ENCODE assay signal across 13 cellular contexts in genomic region chr6:52513896-52514295, GRCh38.
A peak's percentile ranks its signal among the peaks of the same experiment; 100 is the strongest.
DNase-seq lines count a peak whose midpoint lies in the region; ATAC-seq and TF ChIP-seq lines count a peak whose summit lies in the region.
"Had no signal": no experiment of that assay in that cellular context is flagged by ENCODE, and none has a peak within 500 bp of the region (broad histone marks: within the 10 kb centered on the region; RNA-seq: fewer than 3 reads in every experiment).

No MANE protein-coding gene starts in this region.

- H3K27me3 Mint-ChIP-seq in glutamatergic neuron (ENCODE audit: unreplicated experiment), result peaks cover under 1% of the 10 kb centered on the region
- H3K27me3 Mint-ChIP-seq: activated CD4-positive, alpha-beta T cell treated with anti-CD3 and anti-CD28 coated beads, Interleukin-2, amount 10 ng/mL, durations not matched to agents 7 days and 5 days; activated naive CD4-positive, alpha-beta T cell treated with anti-CD3 and anti-CD28 coated beads, Interleukin-2, amount 50 U/mL, for 24 hours had no signal

- no peak overlapping the region for H3K4me3 Mint-ChIP-seq in glutamatergic neuron (ENCODE audit: unreplicated experiment)
- H3K4me3 Mint-ChIP-seq: activated CD4-positive, alpha-beta T cell treated with anti-CD3 and anti-CD28 coated beads, Interleukin-2, amount 10 ng/mL, durations not matched to agents 7 days and 5 days; activated naive CD4-positive, alpha-beta T cell treated with anti-CD3 and anti-CD28 coated beads, Interleukin-2, amount 50 U/mL, for 24 hours had no signal

- H3K4me1 Mint-ChIP-seq in glutamatergic neuron (ENCODE audit: low read depth, unreplicated experiment), result peaks cover 42% of the 10 kb centered on the region
- H3K4me1 Mint-ChIP-seq: activated naive CD4-positive, alpha-beta T cell treated with anti-CD3 and anti-CD28 coated beads, Interleukin-2, amount 50 U/mL, for 24 hours had no signal

- H3K4me3 ChIP-seq in ACC112 (ENCODE audit: low read depth, low read length), result no peak overlapping the region
- H3K4me3 ChIP-seq in RWPE2 (ENCODE audit: severe bottlenecking), result no peak overlapping the region
- no peak overlapping the region for H3K4me3 ChIP-seq in skeletal muscle satellite cell (ENCODE audit: low read length)
- H3K4me3 ChIP-seq: ovary had no signal

- H3K9me3 Mint-ChIP-seq in glutamatergic neuron (ENCODE audit: unreplicated experiment), result peaks cover 2% of the 10 kb centered on the region
- H3K9me3 Mint-ChIP-seq: activated CD4-positive, alpha-beta T cell treated with anti-CD3 and anti-CD28 coated beads, Interleukin-2, amount 10 ng/mL, durations not matched to agents 7 days and 5 days; activated naive CD4-positive, alpha-beta T cell treated with anti-CD3 and anti-CD28 coated beads, Interleukin-2, amount 50 U/mL, for 24 hours had no signal

- peak overlapping the region; percentile 79 for H3K9ac ChIP-seq in skeletal muscle satellite cell (ENCODE audit: low read depth, low read length)

- no peaks in the 10 kb centered on the region for H3K36me3 Mint-ChIP-seq in glutamatergic neuron (ENCODE audit: unreplicated experiment)

- DNase-seq in RWPE2 (ENCODE audit: low spot score) (no peak), glutamatergic neuron (no peak), G401 (ENCODE audit: low spot score) (no peak), ACHN (no peak)
- DNase-seq in activated naive CD4-positive, alpha-beta T cell treated with Interleukin-2 at 50 U/mL for 16 hours, result no peak
- DNase-seq: activated CD4-positive, alpha-beta T cell treated with anti-CD3 and anti-CD28 coated beads, Interleukin-2, amount 10 ng/mL, durations not matched to agents 7 days and 5 days; NCI-H1417 treated with DMSO at 0.1 percent for 48 hours; SW 1271 had no signal

- H3K36me3 ChIP-seq in ACC112 (ENCODE audit: insufficient read depth, low read length), result peaks cover 61% of the 10 kb centered on the region
- H3K36me3 ChIP-seq in RWPE2 (ENCODE audit: low read depth), result peaks cover 46% of the 10 kb centered on the region
- peaks cover 89% of the 10 kb centered on the region for H3K36me3 ChIP-seq in skeletal muscle satellite cell (ENCODE audit: insufficient read depth, low read length)
- H3K36me3 ChIP-seq: ovary had no signal

- H3K9me3 ChIP-seq in RWPE2 (ENCODE audit: severe bottlenecking), result no peaks in the 10 kb centered on the region
- H3K9me3 ChIP-seq in skeletal muscle satellite cell (replicated peaks; ENCODE audit: low read length), result no peaks in the 10 kb centered on the region
- H3K9me3 ChIP-seq: ovary had no signal

- no peak overlapping the region for H3K4me2 ChIP-seq in skeletal muscle satellite cell (ENCODE audit: low read length)

- H3K27ac Mint-ChIP-seq in glutamatergic neuron (ENCODE audit: unreplicated experiment), result peak overlapping the region; percentile 78
- H3K27ac Mint-ChIP-seq: activated CD4-positive, alpha-beta T cell treated with anti-CD3 and anti-CD28 coated beads, Interleukin-2, amount 10 ng/mL, durations not matched to agents 7 days and 5 days; activated naive CD4-positive, alpha-beta T cell treated with anti-CD3 and anti-CD28 coated beads, Interleukin-2, amount 50 U/mL, for 24 hours had no signal

- peaks cover 40% of the 10 kb centered on the region for H3K79me2 ChIP-seq in ACC112 (ENCODE audit: control insufficient read depth, insufficient read depth, low read length, unreplicated experiment)

- H3K27ac ChIP-seq in ACC112 (ENCODE audit: low read depth, low read length), result peak overlapping the region; percentile 98
- peak overlapping the region; percentile 96 for H3K27ac ChIP-seq in RWPE2 (ENCODE audit: poor library complexity, severe bottlenecking)

- no peak for TF ChIP-seq CTCF in RWPE2 (IDR thresholded peaks at IDR 0.05; ENCODE audit: poor library complexity, severe bottlenecking)
- TF ChIP-seq CTCF in glutamatergic neuron (IDR thresholded peaks at IDR 0.05; ENCODE audit: partially characterized antibody, unreplicated experiment), result no peak

- peaks cover 98% of the 10 kb centered on the region for H3K4me1 ChIP-seq in ACC112 (ENCODE audit: control insufficient read depth, insufficient read depth, low read length, unreplicated experiment)
- H3K4me1 ChIP-seq in RWPE2 (ENCODE audit: insufficient read depth, poor library complexity, severe bottlenecking), result peaks cover 64% of the 10 kb centered on the region
- H3K4me1 ChIP-seq in skeletal muscle satellite cell (ENCODE audit: control insufficient read depth, insufficient read depth, low read length), result peaks cover 99% of the 10 kb centered on the region

- no peak overlapping the region for H2AFZ ChIP-seq in ACC112 (ENCODE audit: low read length, unreplicated experiment)

- H3K27me3 ChIP-seq in ACC112 (ENCODE audit: insufficient read depth, low read length) (no peaks in the 10 kb centered on the region), RWPE2 (ENCODE audit: insufficient read depth, poor library complexity, severe bottlenecking) (no peaks in the 10 kb centered on the region), skeletal muscle satellite cell (ENCODE audit: control insufficient read depth, insufficient read depth, low read length) (no peaks in the 10 kb centered on the region)
- H3K27me3 ChIP-seq: ovary had no signal

- in situ Hi-C loops in G401 (cut with HindIII; ENCODE audit: low sequenced_read_pairs), result no loop called here
- in situ Hi-C loops in ACHN (cut with HindIII; ENCODE audit: low pct_ligation_motif_present, low pct_unique_long_range_greater_than_20kb, low sequenced_read_pairs), result no loop called here

- ATAC-seq in RWPE2 (ENCODE audit: low read depth) (no peak), HG03442 (IDR thresholded peaks at IDR 0.05; ENCODE audit: unreplicated experiment) (no peak)
